In the genomic region with DNA sequence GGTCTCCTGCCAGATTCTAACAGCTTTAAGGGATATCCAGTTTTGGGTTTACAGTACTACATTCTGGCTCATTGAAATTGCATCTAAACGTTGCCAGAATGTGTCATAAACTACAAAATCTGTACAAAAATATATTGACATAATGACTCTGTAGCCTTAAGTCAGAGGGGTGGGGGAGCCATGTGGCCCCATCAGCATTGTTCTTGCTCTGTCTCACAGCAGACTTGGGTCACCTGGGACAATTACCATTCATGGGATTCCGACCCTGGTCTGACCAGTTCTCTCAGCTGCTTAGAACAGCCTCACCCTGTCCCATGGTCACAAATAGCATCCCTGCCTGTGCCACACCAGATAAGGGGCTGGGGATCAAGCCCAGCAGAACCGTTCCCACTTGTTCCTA, we compare ENCODE assay signal across 10 cellular contexts. TPM values are rescaled to one million over a fixed set of nuclear protein-coding genes. Genes with fewer than 3 reads are reported as not detected.
A peak's percentile ranks its signal among the peaks of the same experiment; 100 is the strongest.
DNase-seq lines count a peak whose midpoint lies in the region; TF ChIP-seq lines count a peak whose summit lies in the region.
"Had no signal": no experiment of that assay in that cellular context is flagged by ENCODE, and none has a peak within 500 bp of the region (broad histone marks: within the 10 kb centered on the region; RNA-seq: fewer than 3 reads in every experiment).

No MANE protein-coding gene starts in this region.

- no peak overlapping the region for H3K4me3 Mint-ChIP-seq in activated T-helper 2 cell treated with anti-CD3 and anti-CD28 coated beads, Interferon-gamma antibody, Interleukin-2, Interleukin-4, amounts not matched to agents 10 μg/mL and 5 μg/mL and 100 μg/mL, durations not matched to agents 14 hours and 24 hours and 36 hours (ENCODE audit: low read depth)
- no peak overlapping the region for H3K4me3 Mint-ChIP-seq in immature natural killer cell
- H3K4me3 Mint-ChIP-seq: T-helper 17 cell had no signal

- H3K9ac ChIP-seq in rectal smooth muscle tissue (ENCODE audit: low read length): no peak overlapping the region

- H3K27ac Mint-ChIP-seq in activated T-helper 2 cell treated with anti-CD3 and anti-CD28 coated beads, Interferon-gamma antibody, Interleukin-2, Interleukin-4, amounts not matched to agents 10 μg/mL and 5 μg/mL and 100 μg/mL, durations not matched to agents 14 hours and 24 hours and 36 hours: peak overlapping the region; percentile 84
- no peak overlapping the region for H3K27ac Mint-ChIP-seq in immature natural killer cell
- H3K27ac Mint-ChIP-seq: T-helper 17 cell had no signal

- H3K27me3 ChIP-seq in rectal smooth muscle tissue (ENCODE audit: control insufficient read depth, insufficient read depth, low read length) (no peaks in the 10 kb centered on the region), SJCRH30 (no peaks in the 10 kb centered on the region)

- H3K4me1 ChIP-seq in rectal smooth muscle tissue (ENCODE audit: control insufficient read depth, insufficient read depth, low read length) (peaks cover 25% of the 10 kb centered on the region), SJCRH30 (no peaks in the 10 kb centered on the region)

- intact Hi-C loops in activated T-helper 2 cell treated with anti-CD3 and anti-CD28 coated beads, Interferon-gamma antibody, Interleukin-2, Interleukin-4, amounts not matched to agents 10 μg/mL and 5 μg/mL and 100 μg/mL, durations not matched to agents 14 hours and 24 hours and 36 hours (cut with micrococcal nuclease): loop anchor here (5.0 kb wide), 1 partner anchor 36 kb away; no protein-coding TSS in a partner anchor

- no peaks in the 10 kb centered on the region for H3K36me3 ChIP-seq in rectal smooth muscle tissue (ENCODE audit: control insufficient read depth, insufficient read depth, low read length)
- H3K36me3 ChIP-seq in SJCRH30: no peaks in the 10 kb centered on the region

- no peaks in the 10 kb centered on the region for H3K9me3 ChIP-seq in SJCRH30 (replicated peaks)

- DNase-seq in EL (peak; percentile 10), foreskin fibroblast (peak; percentile 21 to 56), NCI-H1694 treated with DMSO at 0.1 percent for 48 hours (lab: John Stamatoyannopoulos, UW) (no peak), immature natural killer cell (no peak), SJCRH30 (no peak), UCSD-AML1 (lab: John Stamatoyannopoulos, UW; ENCODE audit: unreplicated experiment) (no peak)
- no peak for DNase-seq in activated T-helper 2 cell treated with anti-CD3 and anti-CD28 coated beads, Interferon-gamma antibody, Interleukin-2, Interleukin-4, amounts not matched to agents 10 μg/mL and 5 μg/mL and 100 μg/mL, durations not matched to agents 14 hours and 24 hours and 36 hours (ENCODE audit: low spot score)
- DNase-seq: T-helper 17 cell had no signal

- no peaks in the 10 kb centered on the region for H3K9me3 Mint-ChIP-seq in activated T-helper 2 cell treated with anti-CD3 and anti-CD28 coated beads, Interferon-gamma antibody, Interleukin-2, Interleukin-4, amounts not matched to agents 10 μg/mL and 5 μg/mL and 100 μg/mL, durations not matched to agents 14 hours and 24 hours and 36 hours
- no peaks in the 10 kb centered on the region for H3K9me3 Mint-ChIP-seq in immature natural killer cell

- TF ChIP-seq CTCF in foreskin fibroblast (IDR thresholded peaks at IDR 0.05; ENCODE audit: low read depth, low read length): no peak

- H3K4me1 Mint-ChIP-seq in activated T-helper 2 cell treated with anti-CD3 and anti-CD28 coated beads, Interferon-gamma antibody, Interleukin-2, Interleukin-4, amounts not matched to agents 10 μg/mL and 5 μg/mL and 100 μg/mL, durations not matched to agents 14 hours and 24 hours and 36 hours (ENCODE audit: low read depth): peaks cover 50% of the 10 kb centered on the region
- peaks cover 15 to 31% of the 10 kb centered on the region in 2 donors for H3K4me1 Mint-ChIP-seq in immature natural killer cell

- peaks cover 1% of the 10 kb centered on the region for H3K27me3 Mint-ChIP-seq in activated T-helper 2 cell treated with anti-CD3 and anti-CD28 coated beads, Interferon-gamma antibody, Interleukin-2, Interleukin-4, amounts not matched to agents 10 μg/mL and 5 μg/mL and 100 μg/mL, durations not matched to agents 14 hours and 24 hours and 36 hours (ENCODE audit: low read depth)
- H3K27me3 Mint-ChIP-seq in immature natural killer cell (ENCODE audit: low read depth in 3 of 3): peaks cover 2 to 13% (median 7%) of the 10 kb centered on the region in 3 donors

- H3K4me3 ChIP-seq in foreskin fibroblast (ENCODE audit: low read depth in 1 of 2, low read length in 2 of 2) (no peak overlapping the region), rectal smooth muscle tissue (ENCODE audit: low read length) (no peak overlapping the region), SJCRH30 (no peak overlapping the region)
- H3K4me3 ChIP-seq: lung had no signal

- no peaks in the 10 kb centered on the region for H3K36me3 Mint-ChIP-seq in activated T-helper 2 cell treated with anti-CD3 and anti-CD28 coated beads, Interferon-gamma antibody, Interleukin-2, Interleukin-4, amounts not matched to agents 10 μg/mL and 5 μg/mL and 100 μg/mL, durations not matched to agents 14 hours and 24 hours and 36 hours (ENCODE audit: low read depth)
- no peaks in the 10 kb centered on the region for H3K36me3 Mint-ChIP-seq in immature natural killer cell

- H3K27ac ChIP-seq in rectal smooth muscle tissue (ENCODE audit: low read depth, low read length) (peak overlapping the region; percentile 72), SJCRH30 (no peak overlapping the region)

RNA-seq across cellular contexts. Expression of gene MED13L, which starts 43.3 kb away (rescaled TPM):
- 49.0 and 52.5 TPM in 2 replicates for total RNA-seq in activated T-helper 2 cell treated with anti-CD3 and anti-CD28 coated beads, Interferon-gamma antibody, Interleukin-2, Interleukin-4, amounts not matched to agents 10 μg/mL and 5 μg/mL and 100 μg/mL, durations not matched to agents 14 hours and 24 hours and 36 hours
- 10 to 100 TPM in 1 of 3 donors, 1 to 10 TPM in 2; 2.3 to 10.3 (median 4.9) TPM for polyA plus RNA-seq in immature natural killer cell
- 49.1 and 62.0 TPM in 2 replicates for total RNA-seq in SJCRH30 (2014; rRNA removed; shearing (Covaris generic))

Comparison
In these comparisons a context has a peak if more than half of its experiments do, and no peak if none do; other contexts are left out.
1. DNase-seq: peak in EL (single experiment) and foreskin fibroblast (2 of 2); none in activated T-helper 2 cell treated with anti-CD3 and anti-CD28 coated beads, Interferon-gamma antibody, Interleukin-2, Interleukin-4, amounts not matched to agents 10 μg/mL and 5 μg/mL and 100 μg/mL, durations not matched to agents 14 hours and 24 hours and 36 hours (single experiment), NCI-H1694 treated with DMSO at 0.1 percent for 48 hours (single experiment), immature natural killer cell (0 of 3), SJCRH30 (0 of 2) and UCSD-AML1 (single experiment).